In genomic region chr1:168320805-168321577, GRCh38 we compare ENCODE assay signal across 8 cellular contexts. TPM values are rescaled to one million over a fixed set of nuclear protein-coding genes. Genes with fewer than 3 reads are reported as not detected.
DNase-seq lines count a peak whose midpoint lies in the region; ATAC-seq, FAIRE-seq and TF ChIP-seq lines count a peak whose summit lies in the region.

No MANE protein-coding gene starts in this region.

- no peak for TF ChIP-seq EP300 in stomach (IDR thresholded peaks at IDR 0.05)

- H3K4me3 ChIP-seq in adipocyte (ENCODE audit: low read length) (no peak overlapping the region), hepatocyte (no peak overlapping the region), stomach (no peak overlapping the region)

- H3K27ac ChIP-seq in hepatocyte (peak overlapping the region; percentile 37), stomach (peak overlapping the region in 3 of 5 donors; percentile 19 to 59 (median 50))

- H3K36me3 ChIP-seq in adipocyte (ENCODE audit: control insufficient read depth, insufficient read depth, low read length, severe bottlenecking), result no peaks in the 10 kb centered on the region
- H3K36me3 ChIP-seq in hepatocyte (replicated peaks; ENCODE audit: insufficient read depth, low read depth), result no peaks in the 10 kb centered on the region
- H3K36me3 ChIP-seq in stomach, result no peaks in the 10 kb centered on the region

- peaks cover 4% of the 10 kb centered on the region for H3K9me3 Mint-ChIP-seq in activated CD4-positive, alpha-beta memory T cell treated with anti-CD3 and anti-CD28 coated beads for 36 hours
- peaks cover 21% of the 10 kb centered on the region for H3K9me3 Mint-ChIP-seq in activated CD4-positive, alpha-beta memory T cell treated with anti-CD3 and anti-CD28 coated beads, Interleukin-2, amount 10 ng/mL, durations not matched to agents 7 days and 5 days

- 47% methylated on average over 5 of the region's 5 CpGs for WGBS in hepatocyte (ENCODE audit: low lambda C conversion rate, missing lambda C conversion rate)
- WGBS in stomach, 5 donors, result 52 to 65% (median 56%) methylated on average over 5 of the region's 5 CpGs

- CTCF ChIA-PET in activated CD4-positive, alpha-beta memory T cell treated with anti-CD3 and anti-CD28 coated beads for 36 hours (lab: Charles Lee), result interaction anchor here (1.1 to 2.3 kb wide), 4 partner anchors 22 to 239 kb away, joined by 3 to 9 read pairs (median 5); no protein-coding TSS in a partner anchor
- CTCF ChIA-PET in activated CD4-positive, alpha-beta memory T cell treated with anti-CD3 and anti-CD28 coated beads, Interleukin-2, amount 10 ng/mL, durations not matched to agents 7 days and 5 days (lab: Charles Lee), result interaction anchor here (0.7 to 1.5 kb wide), 5 partner anchors 8 to 238 kb away, joined by 3 to 7 read pairs (median 6); no protein-coding TSS in a partner anchor

- intact Hi-C loops in activated CD4-positive, alpha-beta memory T cell treated with anti-CD3 and anti-CD28 coated beads for 36 hours (cut with micrococcal nuclease), result loop anchor here (2.0 kb wide), 1 partner anchor 142 kb away; the partner anchor contains the start of gene TIPRL
- intact Hi-C loops in stomach (cut with DNase I; ENCODE audit: low total_unique reads), result no loop called here

- POLR2A ChIA-PET in activated CD4-positive, alpha-beta memory T cell treated with anti-CD3 and anti-CD28 coated beads for 36 hours (lab: Charles Lee), result interaction anchor here (0.6 kb wide), 1 partner anchor 1391 kb away, joined by 4 read pairs; no protein-coding TSS in a partner anchor
- POLR2A ChIA-PET in activated CD4-positive, alpha-beta memory T cell treated with anti-CD3 and anti-CD28 coated beads, Interleukin-2, amount 10 ng/mL, durations not matched to agents 7 days and 5 days (lab: Charles Lee), result no interaction called here

- H3K27me3 ChIP-seq in adipocyte (replicated peaks; ENCODE audit: control insufficient read depth, insufficient read depth, low read length) (no peaks in the 10 kb centered on the region), hepatocyte (no peaks in the 10 kb centered on the region), stomach (no peaks in the 10 kb centered on the region)

- no peaks in the 10 kb centered on the region for H3K79me2 ChIP-seq in hepatocyte

- no peaks in the 10 kb centered on the region for H4K20me1 ChIP-seq in hepatocyte (ENCODE audit: insufficient read depth, poor library complexity, severe bottlenecking)

- peaks cover 10% of the 10 kb centered on the region for H3K4me1 Mint-ChIP-seq in activated CD4-positive, alpha-beta memory T cell treated with anti-CD3 and anti-CD28 coated beads for 36 hours (ENCODE audit: low read depth)
- H3K4me1 Mint-ChIP-seq in activated CD4-positive, alpha-beta memory T cell treated with anti-CD3 and anti-CD28 coated beads, Interleukin-2, amount 10 ng/mL, durations not matched to agents 7 days and 5 days, result peaks cover 49% of the 10 kb centered on the region

- TF ChIP-seq POLR2A in stomach (IDR thresholded peaks at IDR 0.05) (no peak), GM12892 (IDR thresholded peaks at IDR 0.05; ENCODE audit: low read depth, low read length) (no peak)

- H3K27ac Mint-ChIP-seq in activated CD4-positive, alpha-beta memory T cell treated with anti-CD3 and anti-CD28 coated beads for 36 hours, result no peak overlapping the region
- no peak overlapping the region for H3K27ac Mint-ChIP-seq in activated CD4-positive, alpha-beta memory T cell treated with anti-CD3 and anti-CD28 coated beads, Interleukin-2, amount 10 ng/mL, durations not matched to agents 7 days and 5 days

- ATAC-seq in HG03571 (IDR thresholded peaks at IDR 0.05; ENCODE audit: unreplicated experiment) (no peak), GM21576 (IDR thresholded peaks at IDR 0.05; ENCODE audit: unreplicated experiment) (no peak)

- H3K9me2 ChIP-seq in hepatocyte (replicated peaks; ENCODE audit: insufficient read depth), result no peaks in the 10 kb centered on the region

- no peak overlapping the region for H3K4me3 Mint-ChIP-seq in activated CD4-positive, alpha-beta memory T cell treated with anti-CD3 and anti-CD28 coated beads for 36 hours
- no peak overlapping the region for H3K4me3 Mint-ChIP-seq in activated CD4-positive, alpha-beta memory T cell treated with anti-CD3 and anti-CD28 coated beads, Interleukin-2, amount 10 ng/mL, durations not matched to agents 7 days and 5 days

- peaks cover 9% of the 10 kb centered on the region for H3K36me3 Mint-ChIP-seq in activated CD4-positive, alpha-beta memory T cell treated with anti-CD3 and anti-CD28 coated beads for 36 hours
- H3K36me3 Mint-ChIP-seq in activated CD4-positive, alpha-beta memory T cell treated with anti-CD3 and anti-CD28 coated beads, Interleukin-2, amount 10 ng/mL, durations not matched to agents 7 days and 5 days (ENCODE audit: low read depth), result peaks cover 31% of the 10 kb centered on the region

- H3K9me3 ChIP-seq in adipocyte (ENCODE audit: control insufficient read depth, low read length) (no peaks in the 10 kb centered on the region), hepatocyte (ENCODE audit: low read depth) (no peaks in the 10 kb centered on the region), stomach (no peaks in the 10 kb centered on the region)

- DNase-seq in activated CD4-positive, alpha-beta memory T cell treated with anti-CD3 and anti-CD28 coated beads for 36 hours, result peak; percentile 42
- no peak for DNase-seq in activated CD4-positive, alpha-beta memory T cell treated with anti-CD3 and anti-CD28 coated beads, Interleukin-2, amount 10 ng/mL, durations not matched to agents 7 days and 5 days
- peak; percentile 86 for DNase-seq in adipocyte (ENCODE audit: low read depth)
- peak; percentile 58 for DNase-seq in hepatocyte (ENCODE audit: low spot score)
- no peak for DNase-seq in stomach
- no peak for DNase-seq in GM12892 (ENCODE audit: insufficient read length)

- no peak for TF ChIP-seq CTCF in hepatocyte (IDR thresholded peaks at IDR 0.05; ENCODE audit: poor library complexity)
- TF ChIP-seq CTCF in stomach (IDR thresholded peaks at IDR 0.05), result no peak

- H3K4me2 ChIP-seq in hepatocyte, result no peak overlapping the region

- FAIRE-seq in GM12892 (lab: Jason Lieb, UNC), result no peak

- H3K4me1 ChIP-seq in adipocyte (ENCODE audit: control insufficient read depth, insufficient read depth, low read length), result peaks cover 9% of the 10 kb centered on the region
- H3K4me1 ChIP-seq in hepatocyte (ENCODE audit: insufficient read depth), result peaks cover 6% of the 10 kb centered on the region
- no peaks in the 10 kb centered on the region for H3K4me1 ChIP-seq in stomach

- no peaks in the 10 kb centered on the region for H3K27me3 Mint-ChIP-seq in activated CD4-positive, alpha-beta memory T cell treated with anti-CD3 and anti-CD28 coated beads for 36 hours
- H3K27me3 Mint-ChIP-seq in activated CD4-positive, alpha-beta memory T cell treated with anti-CD3 and anti-CD28 coated beads, Interleukin-2, amount 10 ng/mL, durations not matched to agents 7 days and 5 days, result no peaks in the 10 kb centered on the region

- peak overlapping the region; percentile 55 for H3K9ac ChIP-seq in adipocyte (ENCODE audit: low read length)

- H2AFZ ChIP-seq in hepatocyte, result no peak overlapping the region

RNA-seq across cellular contexts. Expression of gene TBX19, which starts 40.3 kb away (rescaled TPM):
- 1 to 10 TPM; 2.2 to 2.3 TPM for total RNA-seq in activated CD4-positive, alpha-beta memory T cell treated with anti-CD3 and anti-CD28 coated beads for 36 hours
- 1 to 10 TPM; 2.4 TPM for total RNA-seq in activated CD4-positive, alpha-beta memory T cell treated with anti-CD3 and anti-CD28 coated beads, Interleukin-2, amount 10 ng/mL, durations not matched to agents 7 days and 5 days
- total RNA-seq in hepatocyte (0.57 and 1.2 TPM in 2 replicates), stomach (1 to 10 TPM in 3 of 5 donors, not detected in 2; 1.3 to 2.9 (median 1.8) TPM)
- polyA plus RNA-seq in hepatocyte (1.1 and 1.9 TPM in 2 replicates), stomach (1 to 10 TPM in 1 of 3 donors, under 1 TPM in 2; 0.61 to 1.1 (median 0.62) TPM)
- 2.2 TPM for polyA plus RNA-seq in GM12892 (2012; ENCODE audit: missing spikeins)

Comparison
In these comparisons a context has a peak if more than half of its experiments do, and no peak if none do; other contexts are left out.
1. DNase-seq: peak in activated CD4-positive, alpha-beta memory T cell treated with anti-CD3 and anti-CD28 coated beads for 36 hours (single experiment), adipocyte (single experiment) and hepatocyte (single experiment); none in activated CD4-positive, alpha-beta memory T cell treated with anti-CD3 and anti-CD28 coated beads, Interleukin-2, amount 10 ng/mL, durations not matched to agents 7 days and 5 days (single experiment), stomach (single experiment) and GM12892 (single experiment).